ENCODE assay signal across 1 cellular context in the genomic region with DNA sequence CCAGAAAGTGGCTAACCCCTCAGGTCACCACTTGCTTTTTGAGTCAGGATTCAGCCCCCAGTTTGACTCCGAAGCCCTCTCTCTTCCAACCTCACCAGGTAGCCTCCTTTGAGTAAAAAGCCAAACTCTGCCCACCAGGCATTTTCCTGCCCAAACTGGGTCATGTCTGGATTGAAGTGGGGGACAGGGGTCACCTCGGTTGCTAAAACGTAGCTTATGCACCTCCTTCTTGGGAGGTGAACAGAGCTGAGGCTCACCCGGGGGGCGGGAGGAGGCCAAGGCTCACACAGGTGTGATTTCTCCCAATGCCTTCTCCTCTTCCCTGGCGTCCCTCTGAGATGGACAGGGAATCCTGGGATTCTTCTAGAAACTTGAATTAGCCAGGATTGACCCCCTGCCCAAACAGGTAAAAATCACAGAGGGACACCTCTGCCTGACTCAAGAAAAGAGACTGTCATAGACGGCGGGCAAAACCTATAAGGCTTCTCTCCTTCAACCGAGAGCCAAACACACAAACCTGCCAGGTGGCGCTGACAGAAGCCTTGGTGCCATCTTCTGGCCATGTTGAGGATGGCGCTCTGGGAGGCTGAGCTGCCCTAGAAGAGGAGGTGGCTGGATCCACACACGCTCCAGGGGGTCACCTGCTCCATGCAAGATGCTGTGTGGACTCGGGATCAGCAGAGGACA.
TF ChIP-seq lines count a peak whose summit lies in the region.

No MANE protein-coding gene starts in this region.

TF ChIP-seq in HepG2, 621 proteins besides CTCF, POLR2A, EP300 and RAD21 (continued from another document):
- TF ChIP-seq, protein P1, sequence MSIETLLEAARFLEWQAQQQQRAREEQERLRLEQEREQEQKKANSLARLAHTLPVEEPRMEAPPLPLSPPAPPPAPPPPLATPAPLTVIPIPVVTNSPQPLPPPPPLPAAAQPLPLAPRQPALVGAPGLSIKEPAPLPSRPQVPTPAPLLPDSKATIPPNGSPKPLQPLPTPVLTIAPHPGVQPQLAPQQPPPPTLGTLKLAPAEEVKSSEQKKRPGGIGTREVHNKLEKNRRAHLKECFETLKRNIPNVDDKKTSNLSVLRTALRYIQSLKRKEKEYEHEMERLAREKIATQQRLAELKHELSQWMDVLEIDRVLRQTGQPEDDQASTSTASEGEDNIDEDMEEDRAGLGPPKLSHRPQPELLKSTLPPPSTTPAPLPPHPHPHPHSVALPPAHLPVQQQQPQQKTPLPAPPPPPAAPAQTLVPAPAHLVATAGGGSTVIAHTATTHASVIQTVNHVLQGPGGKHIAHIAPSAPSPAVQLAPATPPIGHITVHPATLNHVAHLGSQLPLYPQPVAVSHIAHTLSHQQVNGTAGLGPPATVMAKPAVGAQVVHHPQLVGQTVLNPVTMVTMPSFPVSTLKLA (IDR thresholded peaks at IDR 0.05) = no peak
- TF ChIP-seq, protein P2, sequence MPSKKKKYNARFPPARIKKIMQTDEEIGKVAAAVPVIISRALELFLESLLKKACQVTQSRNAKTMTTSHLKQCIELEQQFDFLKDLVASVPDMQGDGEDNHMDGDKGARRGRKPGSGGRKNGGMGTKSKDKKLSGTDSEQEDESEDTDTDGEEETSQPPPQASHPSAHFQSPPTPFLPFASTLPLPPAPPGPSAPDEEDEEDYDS (CRISPR knock-in tag; IDR thresholded peaks at IDR 0.05) = no peak
- TF ChIP-seq ZNF160 (CRISPR knock-in tag; IDR thresholded peaks at IDR 0.05) = no peak
- no peak for TF ChIP-seq SKI (IDR thresholded peaks at IDR 0.05; ENCODE audit: partially characterized antibody)
- TF ChIP-seq STAG1 (CRISPR knock-in tag; IDR thresholded peaks at IDR 0.05) = peak; percentile 57
- no peak for TF ChIP-seq HNF4A (CRISPR knock-in tag; IDR thresholded peaks at IDR 0.05)
- 0 out of 2 replicates have a peak, but pooled peaks have one; percentile 33 for TF ChIP-seq NRL (CRISPR knock-in tag; IDR thresholded peaks at IDR 0.05; ENCODE audit: borderline replicate concordance)
- TF ChIP-seq, protein P3, sequence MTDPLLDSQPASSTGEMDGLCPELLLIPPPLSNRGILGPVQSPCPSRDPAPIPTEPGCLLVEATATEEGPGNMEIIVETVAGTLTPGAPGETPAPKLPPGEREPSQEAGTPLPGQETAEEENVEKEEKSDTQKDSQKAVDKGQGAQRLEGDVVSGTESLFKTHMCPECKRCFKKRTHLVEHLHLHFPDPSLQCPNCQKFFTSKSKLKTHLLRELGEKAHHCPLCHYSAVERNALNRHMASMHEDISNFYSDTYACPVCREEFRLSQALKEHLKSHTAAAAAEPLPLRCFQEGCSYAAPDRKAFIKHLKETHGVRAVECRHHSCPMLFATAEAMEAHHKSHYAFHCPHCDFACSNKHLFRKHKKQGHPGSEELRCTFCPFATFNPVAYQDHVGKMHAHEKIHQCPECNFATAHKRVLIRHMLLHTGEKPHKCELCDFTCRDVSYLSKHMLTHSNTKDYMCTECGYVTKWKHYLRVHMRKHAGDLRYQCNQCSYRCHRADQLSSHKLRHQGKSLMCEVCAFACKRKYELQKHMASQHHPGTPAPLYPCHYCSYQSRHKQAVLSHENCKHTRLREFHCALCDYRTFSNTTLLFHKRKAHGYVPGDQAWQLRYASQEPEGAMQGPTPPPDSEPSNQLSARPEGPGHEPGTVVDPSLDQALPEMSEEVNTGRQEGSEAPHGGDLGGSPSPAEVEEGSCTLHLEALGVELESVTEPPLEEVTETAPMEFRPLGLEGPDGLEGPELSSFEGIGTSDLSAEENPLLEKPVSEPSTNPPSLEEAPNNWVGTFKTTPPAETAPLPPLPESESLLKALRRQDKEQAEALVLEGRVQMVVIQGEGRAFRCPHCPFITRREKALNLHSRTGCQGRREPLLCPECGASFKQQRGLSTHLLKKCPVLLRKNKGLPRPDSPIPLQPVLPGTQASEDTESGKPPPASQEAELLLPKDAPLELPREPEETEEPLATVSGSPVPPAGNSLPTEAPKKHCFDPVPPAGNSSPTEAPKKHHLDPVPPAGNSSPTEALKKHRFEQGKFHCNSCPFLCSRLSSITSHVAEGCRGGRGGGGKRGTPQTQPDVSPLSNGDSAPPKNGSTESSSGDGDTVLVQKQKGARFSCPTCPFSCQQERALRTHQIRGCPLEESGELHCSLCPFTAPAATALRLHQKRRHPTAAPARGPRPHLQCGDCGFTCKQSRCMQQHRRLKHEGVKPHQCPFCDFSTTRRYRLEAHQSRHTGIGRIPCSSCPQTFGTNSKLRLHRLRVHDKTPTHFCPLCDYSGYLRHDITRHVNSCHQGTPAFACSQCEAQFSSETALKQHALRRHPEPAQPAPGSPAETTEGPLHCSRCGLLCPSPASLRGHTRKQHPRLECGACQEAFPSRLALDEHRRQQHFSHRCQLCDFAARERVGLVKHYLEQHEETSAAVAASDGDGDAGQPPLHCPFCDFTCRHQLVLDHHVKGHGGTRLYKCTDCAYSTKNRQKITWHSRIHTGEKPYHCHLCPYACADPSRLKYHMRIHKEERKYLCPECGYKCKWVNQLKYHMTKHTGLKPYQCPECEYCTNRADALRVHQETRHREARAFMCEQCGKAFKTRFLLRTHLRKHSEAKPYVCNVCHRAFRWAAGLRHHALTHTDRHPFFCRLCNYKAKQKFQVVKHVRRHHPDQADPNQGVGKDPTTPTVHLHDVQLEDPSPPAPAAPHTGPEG (CRISPR knock-in tag; IDR thresholded peaks at IDR 0.05) = no peak
- TF ChIP-seq ZSCAN12 (CRISPR knock-in tag; IDR thresholded peaks at IDR 0.05) = no peak
- no peak for TF ChIP-seq SUZ12 (IDR thresholded peaks at IDR 0.05; ENCODE audit: low read depth, low read length)
- no peak for TF ChIP-seq ZNF781 (CRISPR knock-in tag; IDR thresholded peaks at IDR 0.05; ENCODE audit: borderline replicate concordance, not compliant biosample characterization)
- peak; percentile 54 for TF ChIP-seq XRCC5 (optimal IDR thresholded peaks at IDR 0.05; ENCODE audit: low read length)
- TF ChIP-seq PLRG1 (conservative IDR thresholded peaks at IDR 0.05) = no peak
- TF ChIP-seq SALL1 (CRISPR knock-in tag; IDR thresholded peaks at IDR 0.05) = 0 out of 2 replicates have a peak, but pooled peaks have one; percentile 14
- 0 out of 2 replicates have a peak, but pooled peaks have one; percentile 33 for TF ChIP-seq KDM2A (CRISPR knock-in tag; IDR thresholded peaks at IDR 0.05; ENCODE audit: borderline replicate concordance, low read depth)
- no peak for TF ChIP-seq SOX13 (IDR thresholded peaks at IDR 0.05)
- TF ChIP-seq SOX13 (CRISPR knock-in tag; conservative IDR thresholded peaks at IDR 0.05 in 1 of 2, IDR thresholded peaks at IDR 0.05 in 1 of 2) = no peak
TF ChIP-seq in HepG2: peak in this region for 7.
